In the genomic region with DNA sequence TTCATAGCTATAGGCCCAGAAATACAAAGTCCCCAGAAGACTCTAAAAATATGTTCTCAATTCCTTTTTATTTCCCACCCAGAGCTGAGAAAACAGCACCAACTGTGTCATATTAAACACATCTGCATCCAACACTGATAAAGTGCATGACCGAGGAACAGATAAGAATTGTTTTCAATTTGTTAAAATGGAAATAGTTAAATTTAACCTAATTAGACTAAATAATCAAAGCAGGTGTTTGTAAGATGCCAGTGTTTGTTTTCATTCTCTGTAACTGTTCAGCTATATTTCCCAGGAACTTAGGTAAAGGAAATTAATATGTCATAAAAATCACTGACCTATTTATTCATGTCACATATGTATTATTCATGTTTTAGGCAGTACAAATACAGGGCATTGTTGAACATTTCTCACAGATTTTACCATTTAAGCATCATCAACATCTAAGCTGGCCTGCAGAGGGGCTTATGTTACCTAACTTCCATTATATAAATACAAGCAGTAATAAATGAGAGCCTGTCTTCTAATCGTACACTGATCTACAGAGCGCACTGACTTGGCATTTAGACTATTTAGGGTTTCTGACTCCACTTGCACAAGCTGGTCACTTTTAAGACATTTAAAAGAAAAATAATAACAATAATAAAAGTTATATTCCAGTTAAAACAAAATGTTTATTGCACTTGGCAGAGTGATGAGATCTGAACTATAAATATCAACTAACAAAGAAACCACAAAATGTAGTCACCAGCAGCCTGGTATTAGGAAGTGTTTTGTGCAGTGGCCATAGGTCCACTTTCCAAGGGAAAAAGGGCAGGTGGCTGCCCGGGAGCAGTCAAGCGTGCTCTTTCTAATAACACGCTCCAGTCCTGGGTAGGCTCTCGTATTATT, we compare ENCODE assay signal across 12 cellular contexts.
DNase-seq lines count a peak whose midpoint lies in the region; TF ChIP-seq lines count a peak whose summit lies in the region.
"Had no signal": no experiment of that assay in that cellular context is flagged by ENCODE, and none has a peak within 500 bp of the region (broad histone marks: within the 10 kb centered on the region; RNA-seq: fewer than 3 reads in every experiment).

No MANE protein-coding gene starts in this region.

- peaks cover 29% of the 10 kb centered on the region for H3K4me1 ChIP-seq in adipocyte (ENCODE audit: control insufficient read depth, insufficient read depth, low read length)

- no peak overlapping the region for H3K4me3 ChIP-seq in adipocyte (ENCODE audit: low read length)

- H3K36me3 ChIP-seq in adipocyte (ENCODE audit: control insufficient read depth, insufficient read depth, low read length, severe bottlenecking) = no peaks in the 10 kb centered on the region

- peak overlapping the region; percentile 1 for H3K27ac Mint-ChIP-seq in type B pancreatic cell
- H3K27ac Mint-ChIP-seq in activated T-helper 1 cell treated with anti-CD3 and anti-CD28 coated beads, Interleukin-12 subunit alpha, Interleukin-12 subunit beta, Interleukin-2, Interleukin-4 antibody, amounts not matched to agents 30 ng/mL and 10 ng/mL and 1 ng/mL, durations not matched to agents 14 hours and 24 hours and 36 hours = no peak overlapping the region
- H3K27ac Mint-ChIP-seq: activated naive CD8-positive, alpha-beta T cell treated with anti-CD3 and anti-CD28 coated beads for 36 hours had no signal

- no peak overlapping the region for H3K4me3 Mint-ChIP-seq in type B pancreatic cell
- no peak overlapping the region for H3K4me3 Mint-ChIP-seq in activated T-helper 1 cell treated with anti-CD3 and anti-CD28 coated beads, Interleukin-12 subunit alpha, Interleukin-12 subunit beta, Interleukin-2, Interleukin-4 antibody, amounts not matched to agents 30 ng/mL and 10 ng/mL and 1 ng/mL, durations not matched to agents 14 hours and 24 hours and 36 hours
- H3K4me3 Mint-ChIP-seq: activated naive CD8-positive, alpha-beta T cell treated with anti-CD3 and anti-CD28 coated beads for 36 hours had no signal

- no peaks in the 10 kb centered on the region for H3K27me3 Mint-ChIP-seq in type B pancreatic cell
- H3K27me3 Mint-ChIP-seq in activated T-helper 1 cell treated with anti-CD3 and anti-CD28 coated beads, Interleukin-12 subunit alpha, Interleukin-12 subunit beta, Interleukin-2, Interleukin-4 antibody, amounts not matched to agents 30 ng/mL and 10 ng/mL and 1 ng/mL, durations not matched to agents 14 hours and 24 hours and 36 hours (ENCODE audit: insufficient read depth) = peaks cover 2% of the 10 kb centered on the region
- H3K27me3 Mint-ChIP-seq: activated naive CD8-positive, alpha-beta T cell treated with anti-CD3 and anti-CD28 coated beads for 36 hours had no signal

- intact Hi-C loops in activated T-helper 1 cell treated with anti-CD3 and anti-CD28 coated beads, Interleukin-12 subunit alpha, Interleukin-12 subunit beta, Interleukin-2, Interleukin-4 antibody, amounts not matched to agents 30 ng/mL and 10 ng/mL and 1 ng/mL, durations not matched to agents 14 hours and 24 hours and 36 hours (cut with micrococcal nuclease) = no loop called here

- peaks cover 13% of the 10 kb centered on the region for H3K9me3 Mint-ChIP-seq in type B pancreatic cell
- H3K9me3 Mint-ChIP-seq in activated T-helper 1 cell treated with anti-CD3 and anti-CD28 coated beads, Interleukin-12 subunit alpha, Interleukin-12 subunit beta, Interleukin-2, Interleukin-4 antibody, amounts not matched to agents 30 ng/mL and 10 ng/mL and 1 ng/mL, durations not matched to agents 14 hours and 24 hours and 36 hours = no peaks in the 10 kb centered on the region
- H3K9me3 Mint-ChIP-seq: activated naive CD8-positive, alpha-beta T cell treated with anti-CD3 and anti-CD28 coated beads for 36 hours had no signal

- H3K9me3 ChIP-seq in adipocyte (ENCODE audit: control insufficient read depth, low read length) = no peaks in the 10 kb centered on the region

- peaks cover 41% of the 10 kb centered on the region for H3K4me1 Mint-ChIP-seq in type B pancreatic cell (ENCODE audit: unreplicated experiment)
- H3K4me1 Mint-ChIP-seq in activated T-helper 1 cell treated with anti-CD3 and anti-CD28 coated beads, Interleukin-12 subunit alpha, Interleukin-12 subunit beta, Interleukin-2, Interleukin-4 antibody, amounts not matched to agents 30 ng/mL and 10 ng/mL and 1 ng/mL, durations not matched to agents 14 hours and 24 hours and 36 hours (ENCODE audit: low read depth) = peaks cover 11% of the 10 kb centered on the region

- DNase-seq in NCI-H2107 treated with DMSO at 0.1 percent for 48 hours (lab: John Stamatoyannopoulos, UW; ENCODE audit: unreplicated experiment) (peak; percentile 32), NCI-H2107 (lab: John Stamatoyannopoulos, UW) (no peak), adipocyte (ENCODE audit: low read depth) (peak; percentile 86), kidney tubule cell (ENCODE audit: low spot score) (peak; percentile 77), type B pancreatic cell (ENCODE audit: extremely low spot score, unreplicated experiment) (no peak), NCI-H345 (lab: John Stamatoyannopoulos, UW) (no peak)
- no peak for DNase-seq in activated T-helper 1 cell treated with anti-CD3 and anti-CD28 coated beads, Interleukin-12 subunit alpha, Interleukin-12 subunit beta, Interleukin-2, Interleukin-4 antibody, amounts not matched to agents 30 ng/mL and 10 ng/mL and 1 ng/mL, durations not matched to agents 14 hours and 24 hours and 36 hours (ENCODE audit: low spot score)
- DNase-seq in stimulated activated CD4-positive, alpha-beta T cell treated with anti-CD3 and anti-CD28 coated beads, Interleukin-4, amount 100 ng/mL, for 1 hour = no peak
- DNase-seq: activated naive CD8-positive, alpha-beta T cell treated with anti-CD3 and anti-CD28 coated beads for 36 hours; AML-193; H7; NCI-H526 had no signal

- H3K27me3 ChIP-seq in adipocyte (replicated peaks; ENCODE audit: control insufficient read depth, insufficient read depth, low read length) = no peaks in the 10 kb centered on the region

- peaks cover 12% of the 10 kb centered on the region for H3K36me3 Mint-ChIP-seq in type B pancreatic cell
- H3K36me3 Mint-ChIP-seq in activated T-helper 1 cell treated with anti-CD3 and anti-CD28 coated beads, Interleukin-12 subunit alpha, Interleukin-12 subunit beta, Interleukin-2, Interleukin-4 antibody, amounts not matched to agents 30 ng/mL and 10 ng/mL and 1 ng/mL, durations not matched to agents 14 hours and 24 hours and 36 hours (ENCODE audit: low read depth) = peaks cover 5% of the 10 kb centered on the region

- H3K9ac ChIP-seq in adipocyte (ENCODE audit: low read length) = peak overlapping the region; percentile 47

- no peak for TF ChIP-seq CTCF in type B pancreatic cell (conservative IDR thresholded peaks at IDR 0.05)

Comparison
In these comparisons a context has a peak if more than half of its experiments do, and no peak if none do; other contexts are left out.
1. DNase-seq: peak in NCI-H2107 treated with DMSO at 0.1 percent for 48 hours (single experiment), adipocyte (single experiment) and kidney tubule cell (single experiment); none in NCI-H2107 (single experiment), type B pancreatic cell (single experiment), NCI-H345 (single experiment), activated T-helper 1 cell treated with anti-CD3 and anti-CD28 coated beads, Interleukin-12 subunit alpha, Interleukin-12 subunit beta, Interleukin-2, Interleukin-4 antibody, amounts not matched to agents 30 ng/mL and 10 ng/mL and 1 ng/mL, durations not matched to agents 14 hours and 24 hours and 36 hours (single experiment) and stimulated activated CD4-positive, alpha-beta T cell treated with anti-CD3 and anti-CD28 coated beads, Interleukin-4, amount 100 ng/mL, for 1 hour (single experiment).